In the genomic region with DNA sequence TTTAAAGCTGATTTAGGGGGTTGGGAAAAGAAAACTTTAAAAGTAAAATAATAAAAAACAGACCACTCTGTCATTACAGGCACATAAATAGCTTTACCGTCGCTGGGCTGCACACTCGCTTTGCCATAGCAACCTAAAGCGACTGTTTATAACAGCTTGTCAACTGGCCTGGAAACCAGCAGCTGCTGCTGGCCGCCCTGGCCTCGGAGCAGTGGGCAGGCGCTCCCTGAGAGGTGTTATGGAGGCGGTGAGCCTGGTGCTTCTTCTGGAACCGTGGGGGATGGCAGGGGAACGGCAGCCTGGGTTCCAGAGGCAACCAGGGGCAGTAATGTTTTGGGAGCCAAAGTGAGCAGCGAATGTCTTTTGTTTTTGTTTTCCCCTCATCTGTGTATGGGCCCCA, we compare ENCODE assay signal across 9 cellular contexts. TPM values are rescaled to one million over a fixed set of nuclear protein-coding genes. Genes with fewer than 3 reads are reported as not detected.
DNase-seq lines count a peak whose midpoint lies in the region; ATAC-seq and TF ChIP-seq lines count a peak whose summit lies in the region.
"Had no signal": no experiment of that assay in that cellular context is flagged by ENCODE, and none has a peak within 500 bp of the region (broad histone marks: within the 10 kb centered on the region; RNA-seq: fewer than 3 reads in every experiment).

No MANE protein-coding gene starts in this region.

- no peaks in the 10 kb centered on the region for H3K9me3 ChIP-seq in transverse colon

- no peak for TF ChIP-seq EP300 in transverse colon (IDR thresholded peaks at IDR 0.05; ENCODE audit: low read depth)

- DNase-seq in activated CD8-positive, alpha-beta memory T cell treated with anti-CD3 and anti-CD28 coated beads, Interleukin-2, amount 10 ng/mL, durations not matched to agents 7 days and 5 days, result no peak
- DNase-seq in activated CD8-positive, alpha-beta memory T cell treated with anti-CD3 and anti-CD28 coated beads for 24 hours, result no peak
- DNase-seq in coronary artery (ENCODE audit: low spot score) (peak; percentile 85), mesothelial cell of epicardium (ENCODE audit: low spot score in 2 of 2, unreplicated experiment in 2 of 2) (peak in 1 of 2 experiments; percentile 53), transverse colon (peak; percentile 46), lower leg skin (ENCODE audit: low spot score in 2 of 2) (no peak), CD14-positive monocyte (ENCODE audit: low spot score) (no peak), posterior vena cava (ENCODE audit: low spot score) (no peak)
- DNase-seq: NCI-H187 had no signal

- H3K27me3 ChIP-seq in transverse colon, result no peaks in the 10 kb centered on the region

- CTCF ChIA-PET in activated CD8-positive, alpha-beta memory T cell treated with anti-CD3 and anti-CD28 coated beads, Interleukin-2, amount 10 ng/mL, durations not matched to agents 7 days and 5 days (lab: Charles Lee), result interaction anchor here (0.6 to 6.1 kb wide), 11 partner anchors 9 to 173 kb away, joined by 3 to 61 read pairs (median 3); a partner anchor contains a TSS

- peak overlapping the region; percentile 98 for H3K27ac Mint-ChIP-seq in activated CD8-positive, alpha-beta memory T cell treated with anti-CD3 and anti-CD28 coated beads, Interleukin-2, amount 10 ng/mL, durations not matched to agents 7 days and 5 days
- peak overlapping the region; percentile 97 for H3K27ac Mint-ChIP-seq in mesothelial cell of epicardium
- H3K27ac Mint-ChIP-seq in CD14-positive monocyte, result peak overlapping the region in 3 of 7 donors; percentile 15 to 75 (median 35)

- intact Hi-C loops in transverse colon (cut with DNase I; ENCODE audit: low total_unique reads) (no loop called here), lower leg skin (cut with DNase I; ENCODE audit: low total_unique reads) (no loop called here), CD14-positive monocyte (cut with micrococcal nuclease) (no loop called here), posterior vena cava (cut with DNase I) (no loop called here)

- no peaks in the 10 kb centered on the region for H3K36me3 ChIP-seq in transverse colon

- H3K27ac ChIP-seq in coronary artery, result peak overlapping the region; percentile 88 to 93
- H3K27ac ChIP-seq in transverse colon, result peak overlapping the region; percentile 82 to 90 (median 87)

- H3K4me3 Mint-ChIP-seq in activated CD8-positive, alpha-beta memory T cell treated with anti-CD3 and anti-CD28 coated beads, Interleukin-2, amount 10 ng/mL, durations not matched to agents 7 days and 5 days, result no peak overlapping the region
- H3K4me3 Mint-ChIP-seq in mesothelial cell of epicardium, result peak overlapping the region; percentile 49
- H3K4me3 Mint-ChIP-seq in CD14-positive monocyte, result no peak overlapping the region

- peaks cover 45% of the 10 kb centered on the region for H3K36me3 Mint-ChIP-seq in activated CD8-positive, alpha-beta memory T cell treated with anti-CD3 and anti-CD28 coated beads, Interleukin-2, amount 10 ng/mL, durations not matched to agents 7 days and 5 days
- H3K36me3 Mint-ChIP-seq in mesothelial cell of epicardium (peaks cover 18% of the 10 kb centered on the region), CD14-positive monocyte (peaks cover 42 to 47% of the 10 kb centered on the region in 2 donors)

- in situ Hi-C loops in transverse colon (cut with MboI; ENCODE audit: low pct_ligation_motif_present in 1 of 4, low pct_unique_long_range_greater_than_20kb in 1 of 4, low sequenced_read_pairs in 3 of 4), result no loop called here

- H3K4me1 Mint-ChIP-seq in activated CD8-positive, alpha-beta memory T cell treated with anti-CD3 and anti-CD28 coated beads, Interleukin-2, amount 10 ng/mL, durations not matched to agents 7 days and 5 days, result peaks cover 83% of the 10 kb centered on the region
- H3K4me1 Mint-ChIP-seq in mesothelial cell of epicardium (peaks cover 49% of the 10 kb centered on the region), CD14-positive monocyte (peaks cover 44% of the 10 kb centered on the region)

- ATAC-seq in activated CD8-positive, alpha-beta memory T cell treated with anti-CD3 and anti-CD28 coated beads, Interleukin-2, amount 10 ng/mL, durations not matched to agents 7 days and 5 days, result no peak

- TF ChIP-seq CTCF in coronary artery (IDR thresholded peaks at IDR 0.05) (no peak), mesothelial cell of epicardium (IDR thresholded peaks at IDR 0.05; ENCODE audit: unreplicated experiment) (no peak), transverse colon (IDR thresholded peaks at IDR 0.05) (no peak), lower leg skin (IDR thresholded peaks at IDR 0.05) (no peak), CD14-positive monocyte (IDR thresholded peaks at IDR 0.05) (no peak)

- H3K4me3 ChIP-seq in coronary artery, result peak overlapping the region; percentile 18
- no peak overlapping the region for H3K4me3 ChIP-seq in transverse colon
- H3K4me3 ChIP-seq in lower leg skin (ENCODE audit: low read depth, poor library complexity, severe bottlenecking), result no peak overlapping the region

- TF ChIP-seq POLR2A in transverse colon (IDR thresholded peaks at IDR 0.05) (no peak), lower leg skin (IDR thresholded peaks at IDR 0.05) (no peak)

- WGBS in transverse colon (ENCODE audit: low coverage in 1 of 2), 2 donors, result 49 to 53% methylated on average over 4 to 11 of the region's 11 CpGs
- 53 to 55% methylated on average over 11 of the region's 11 CpGs for WGBS in lower leg skin, 2 donors

- H3K9me3 Mint-ChIP-seq in activated CD8-positive, alpha-beta memory T cell treated with anti-CD3 and anti-CD28 coated beads, Interleukin-2, amount 10 ng/mL, durations not matched to agents 7 days and 5 days (ENCODE audit: low read depth), result no peaks in the 10 kb centered on the region
- H3K9me3 Mint-ChIP-seq in mesothelial cell of epicardium (no peaks in the 10 kb centered on the region), CD14-positive monocyte (no peaks in the 10 kb centered on the region)

- H3K4me1 ChIP-seq in transverse colon, result peaks cover 50 to 93% (median 65%) of the 10 kb centered on the region in 4 donors

- no peaks in the 10 kb centered on the region for H3K27me3 Mint-ChIP-seq in activated CD8-positive, alpha-beta memory T cell treated with anti-CD3 and anti-CD28 coated beads, Interleukin-2, amount 10 ng/mL, durations not matched to agents 7 days and 5 days
- no peaks in the 10 kb centered on the region for H3K27me3 Mint-ChIP-seq in mesothelial cell of epicardium (ENCODE audit: low read depth)
- H3K27me3 Mint-ChIP-seq in CD14-positive monocyte (ENCODE audit: low read depth in 3 of 3), result peaks cover 0 to 4% (median 0%) of the 10 kb centered on the region in 3 donors

RNA-seq across cellular contexts. Expression of a gene that starts 45.7 kb away (rescaled TPM):
- 100 to 1,000 TPM in 1 of 2 experiments, 10 to 100 TPM in 1; 96.1 to 130 TPM for total RNA-seq in activated CD8-positive, alpha-beta memory T cell treated with anti-CD3 and anti-CD28 coated beads, Interleukin-2, amount 10 ng/mL, durations not matched to agents 7 days and 5 days
- total RNA-seq in mesothelial cell of epicardium, result 234 to 238 TPM (median 237 TPM) in 3 replicates
- 100 to 1,000 TPM in 1 of 4 donors, 10 to 100 TPM in 3; 58.4 to 146 (median 79.6) TPM for total RNA-seq in transverse colon
- 100 to 1,000 TPM; 128 to 140 (median 132) TPM for total RNA-seq in lower leg skin
- 10 to 100 TPM in 1 of 2 donors, 1 to 10 TPM in 1; 7.8 to 13.2 TPM for polyA plus RNA-seq in CD14-positive monocyte
- total RNA-seq in posterior vena cava, result 100 to 1,000 TPM; 245 to 250 TPM

Comparison
In these comparisons a context has a peak if more than half of its experiments do, and no peak if none do; other contexts are left out.
1. DNase-seq: peak in coronary artery (single experiment) and transverse colon (single experiment); none in activated CD8-positive, alpha-beta memory T cell treated with anti-CD3 and anti-CD28 coated beads, Interleukin-2, amount 10 ng/mL, durations not matched to agents 7 days and 5 days (single experiment), activated CD8-positive, alpha-beta memory T cell treated with anti-CD3 and anti-CD28 coated beads for 24 hours (single experiment), lower leg skin (0 of 2), CD14-positive monocyte (single experiment) and posterior vena cava (single experiment).